ENCODE assay signal across 14 cellular contexts in the genomic region with DNA sequence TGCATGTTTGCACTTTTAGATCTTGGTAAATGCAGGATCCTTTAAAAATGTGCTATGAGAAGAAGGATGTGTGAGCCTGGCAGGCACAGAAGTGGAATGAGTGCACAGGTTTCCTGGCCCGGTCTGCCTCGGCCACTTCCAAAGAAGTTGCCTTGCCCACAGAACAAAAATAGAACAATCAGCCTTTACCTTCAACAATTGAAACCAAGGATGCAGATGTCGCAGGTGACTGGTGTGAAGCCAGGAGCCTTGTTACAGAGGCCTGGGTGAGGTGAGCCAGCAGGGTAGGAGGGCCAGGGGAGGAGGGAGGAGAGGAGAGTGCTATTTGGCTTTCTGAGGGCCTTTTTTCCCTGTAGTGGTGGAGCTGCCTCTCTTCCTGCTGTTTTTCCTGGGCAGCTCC.
DNase-seq lines count a peak whose midpoint lies in the region; ATAC-seq and TF ChIP-seq lines count a peak whose summit lies in the region.
"Had no signal": no experiment of that assay in that cellular context is flagged by ENCODE, and none has a peak within 500 bp of the region (broad histone marks: within the 10 kb centered on the region; RNA-seq: fewer than 3 reads in every experiment).

No MANE protein-coding gene starts in this region.

- H3K4me3 ChIP-seq in PC-3 (ENCODE audit: low read length): no peak overlapping the region
- no peak overlapping the region for H3K4me3 ChIP-seq in mesenchymal stem cell (ENCODE audit: insufficient read depth in 1 of 2, low read depth in 1 of 2, low read length in 2 of 2)
- H3K4me3 ChIP-seq in transverse colon: no peak overlapping the region
- no peak overlapping the region for H3K4me3 ChIP-seq in coronary artery
- H3K4me3 ChIP-seq: dorsolateral prefrontal cortex, uterus had no signal

- H2BK12ac ChIP-seq in mesenchymal stem cell (ENCODE audit: low read length in 2 of 2): no peak overlapping the region

- H2BK120ac ChIP-seq in mesenchymal stem cell (ENCODE audit: low read depth, low read length): no peak overlapping the region

- no peak overlapping the region for H4K91ac ChIP-seq in mesenchymal stem cell (ENCODE audit: low read length)

- TF ChIP-seq EP300 in transverse colon (IDR thresholded peaks at IDR 0.05; ENCODE audit: low read depth): no peak

- H3K27me3 ChIP-seq in PC-3 (ENCODE audit: low read length) (no peaks in the 10 kb centered on the region), mesenchymal stem cell (ENCODE audit: control insufficient read depth in 1 of 2, insufficient read depth in 1 of 2, low read length in 2 of 2) (no peaks in the 10 kb centered on the region), transverse colon (no peaks in the 10 kb centered on the region)
- H3K27me3 ChIP-seq: dorsolateral prefrontal cortex, uterus had no signal

- H3K18ac ChIP-seq in mesenchymal stem cell (ENCODE audit: low read depth in 1 of 2, low read length in 2 of 2): peak overlapping the region in 1 of 2 experiments; percentile 7

- H3K4ac ChIP-seq in mesenchymal stem cell (ENCODE audit: low read depth in 1 of 2, low read length in 2 of 2): no peak overlapping the region

- DNase-seq in PC-3 (no peak), dermis blood vessel endothelial cell (peak; percentile 27), mesenchymal stem cell (no peak), transverse colon (no peak), NCI-H345 treated with DMSO at 0.1 percent for 48 hours (lab: John Stamatoyannopoulos, UW; ENCODE audit: unreplicated experiment) (no peak), coronary artery (ENCODE audit: low spot score) (no peak)
- DNase-seq: aorta; NCI-H146; NCI-H524 treated with DMSO at 0.1 percent for 48 hours; stimulated activated CD4-positive, alpha-beta T cell treated with anti-CD3 and anti-CD28 coated beads, Interleukin-4, amount 100 ng/mL, for 1 hour; uterus had no signal

- H3K4me2 ChIP-seq in PC-3 (ENCODE audit: low read length): peak overlapping the region; percentile 27
- H3K4me2 ChIP-seq in mesenchymal stem cell (ENCODE audit: low read length, poor library complexity, severe bottlenecking): no peak overlapping the region
- H3K4me2 ChIP-seq: KMS-11 had no signal

- H3K36me3 ChIP-seq in PC-3 (ENCODE audit: low read depth, low read length) (no peaks in the 10 kb centered on the region), mesenchymal stem cell (ENCODE audit: control insufficient read depth in 1 of 2, insufficient read depth in 2 of 2, low read depth in 1 of 2, low read length in 2 of 2) (no peaks in the 10 kb centered on the region), transverse colon (no peaks in the 10 kb centered on the region)
- H3K36me3 ChIP-seq: uterus had no signal

- H3K14ac ChIP-seq in mesenchymal stem cell (ENCODE audit: low read length in 2 of 2): no peak overlapping the region

- H2AK5ac ChIP-seq in mesenchymal stem cell (ENCODE audit: low read length, severe bottlenecking): no peak overlapping the region

- H3K79me2 ChIP-seq in PC-3 (ENCODE audit: low read length): no peaks in the 10 kb centered on the region

- no peak overlapping the region for H2BK15ac ChIP-seq in mesenchymal stem cell (ENCODE audit: low read depth, poor library complexity, severe bottlenecking)

- intact Hi-C loops in PC-3 (cut with micrococcal nuclease): loop anchor here (10.0 kb wide), 1 partner anchor 594 kb away; no protein-coding TSS in a partner anchor
- intact Hi-C loops in transverse colon (cut with DNase I; ENCODE audit: low total_unique reads): no loop called here

- no peaks in the 10 kb centered on the region for H3K79me1 ChIP-seq in mesenchymal stem cell (replicated peaks; ENCODE audit: low read length, poor library complexity, severe bottlenecking)

- TF ChIP-seq POLR2A in transverse colon (IDR thresholded peaks at IDR 0.05): no peak

- H3F3A ChIP-seq in PC-3 (ENCODE audit: low read length, unreplicated experiment): no peaks in the 10 kb centered on the region

- peaks cover 41% of the 10 kb centered on the region for H3K4me1 ChIP-seq in PC-3 (ENCODE audit: insufficient read depth, low read length)
- peaks cover 17% of the 10 kb centered on the region for H3K4me1 ChIP-seq in mesenchymal stem cell (ENCODE audit: control insufficient read depth, insufficient read depth, low read depth, low read length)
- peaks cover 0 to 28% (median 6%) of the 10 kb centered on the region in 4 donors for H3K4me1 ChIP-seq in transverse colon
- H3K4me1 ChIP-seq: uterus had no signal

- H3K9me3 ChIP-seq in PC-3 (ENCODE audit: low read length) (no peaks in the 10 kb centered on the region), mesenchymal stem cell (ENCODE audit: control insufficient read depth, low read length) (no peaks in the 10 kb centered on the region), transverse colon (no peaks in the 10 kb centered on the region)
- H3K9me3 ChIP-seq: uterus had no signal

- CTCF ChIA-PET in PC-3 (lab: Charles Lee): no interaction called here

- TF ChIP-seq CTCF in PC-3 (conservative IDR thresholded peaks at IDR 0.05; ENCODE audit: low read depth, low read length) (no peak), transverse colon (IDR thresholded peaks at IDR 0.05) (no peak), coronary artery (IDR thresholded peaks at IDR 0.05) (no peak)

- H3K27ac ChIP-seq in PC-3 (ENCODE audit: low read length) (peak overlapping the region; percentile 49), mesenchymal stem cell (ENCODE audit: low read length, poor library complexity, severe bottlenecking) (peak overlapping the region; percentile 45), transverse colon (peak overlapping the region in 3 of 4 donors; percentile 25 to 65 (median 61)), coronary artery (peak overlapping the region in 1 of 2 donors; percentile 58)
- H3K27ac ChIP-seq: KMS-11, uterus had no signal

- no TSS peak for BruUV-seq in PC-3 (replicated peaks; lab: Mats Ljungman, UMichigan)

- H3K9ac ChIP-seq in PC-3 (ENCODE audit: low read length) (no peak overlapping the region), mesenchymal stem cell (ENCODE audit: low read length) (peak overlapping the region; percentile 26)
- H3K9ac ChIP-seq: KMS-11 had no signal

- POLR2A ChIA-PET in PC-3 (lab: Charles Lee; ENCODE audit: unreplicated experiment): no interaction called here

- H2BK5ac ChIP-seq in mesenchymal stem cell (ENCODE audit: low read depth, low read length, poor library complexity, severe bottlenecking): no peak overlapping the region

- no peaks in the 10 kb centered on the region for H4K20me1 ChIP-seq in PC-3 (ENCODE audit: low read length)

- no CpG with 5 or more reads among the region's 3 CpGs for WGBS in mesenchymal stem cell
- 67% methylated on average over 3 of the region's 3 CpGs; no CpG with 5 or more reads in 1 of the 2 donors for WGBS in transverse colon (ENCODE audit: low coverage in 1 of 2), 2 donors

- no peaks in the 10 kb centered on the region for H3K9me2 ChIP-seq in PC-3 (replicated peaks; ENCODE audit: low read length)

- no peak overlapping the region for H3K23ac ChIP-seq in mesenchymal stem cell (ENCODE audit: low read length in 2 of 2)

- H4K8ac ChIP-seq in mesenchymal stem cell (ENCODE audit: low read length): peak overlapping the region; percentile 1

- ATAC-seq in PC-3 (peak; percentile 31), GM21360 (IDR thresholded peaks at IDR 0.05; ENCODE audit: unreplicated experiment) (no peak)

- H2AFZ ChIP-seq in PC-3 (ENCODE audit: low read length): peak overlapping the region; percentile 65
- H2AFZ ChIP-seq in mesenchymal stem cell (ENCODE audit: low read depth, low read length): no peak overlapping the region

- in situ Hi-C loops in transverse colon (cut with MboI; ENCODE audit: low pct_ligation_motif_present in 1 of 4, low pct_unique_long_range_greater_than_20kb in 1 of 4, low sequenced_read_pairs in 3 of 4): no loop called here
